20 cellular contexts compared by ENCODE assay signal in genomic region chr2:24981742-24982141, GRCh38. TPM values are rescaled to one million over a fixed set of nuclear protein-coding genes. Genes with fewer than 3 reads are reported as not detected.
DNase-seq lines count a peak whose midpoint lies in the region; ATAC-seq, FAIRE-seq and TF ChIP-seq lines count a peak whose summit lies in the region.
"Had no signal": no experiment of that assay in that cellular context is flagged by ENCODE, and none has a peak within 500 bp of the region (broad histone marks: within the 10 kb centered on the region; RNA-seq: fewer than 3 reads in every experiment).

No MANE protein-coding gene starts in this region.

- in situ Hi-C loops in GM23248 (cut with MboI) (no loop called here), HepG2 (cut with HindIII; ENCODE audit: extremely low pct_ligation_motif_present, low pct_unique_long_range_greater_than_20kb) (no loop called here)

- no peaks in the 10 kb centered on the region for H3K36me3 ChIP-seq in GM23248 (ENCODE audit: low read depth)
- no peaks in the 10 kb centered on the region for H3K36me3 ChIP-seq in astrocyte (ENCODE audit: insufficient read depth, low read length)
- no peaks in the 10 kb centered on the region for H3K36me3 ChIP-seq in HepG2 (replicated peaks in 1 of 2; ENCODE audit: control insufficient read depth in 1 of 2, insufficient read depth in 2 of 2, low read length in 2 of 2)
- H3K36me3 ChIP-seq: HAP-1 had no signal

- H3K4me3 ChIP-seq in AG10803 (ENCODE audit: low read length) (no peak overlapping the region), GM23248 (no peak overlapping the region), astrocyte (ENCODE audit: insufficient read depth, low read depth, low read length) (no peak overlapping the region), fibroblast of the aortic adventitia (ENCODE audit: low read depth, low read length) (no peak overlapping the region), HepG2 (replicated peaks in 1 of 3; ENCODE audit: insufficient read depth in 1 of 3, low read depth in 2 of 3, low read length in 3 of 3) (no peak overlapping the region)
- H3K4me3 ChIP-seq: HAP-1 had no signal

- no peak for ATAC-seq in HepG2
- ATAC-seq in GM18867 (IDR thresholded peaks at IDR 0.05; ENCODE audit: unreplicated experiment) = no peak
- ATAC-seq: CD8-positive, alpha-beta T cell had no signal

- no peaks in the 10 kb centered on the region for H3K79me2 ChIP-seq in GM23248 (ENCODE audit: insufficient read depth)
- H3K79me2 ChIP-seq in astrocyte (ENCODE audit: insufficient read depth, low read length) = no peaks in the 10 kb centered on the region
- no peaks in the 10 kb centered on the region for H3K79me2 ChIP-seq in HepG2 (ENCODE audit: insufficient read depth, low read length)

- CTCF ChIA-PET in HepG2 (lab: Yijun Ruan, JAX; ENCODE audit: low intra/inter-chr PET ratio, low total read pairs) = no interaction called here

- H3K27ac ChIP-seq in GM23248 = no peak overlapping the region
- no peak overlapping the region for H3K27ac ChIP-seq in astrocyte (ENCODE audit: low read depth, low read length)
- no peak overlapping the region for H3K27ac ChIP-seq in HepG2 (ENCODE audit: extremely low read length, insufficient read depth, low read length)
- H3K27ac ChIP-seq: HL-60 had no signal

- H2AFZ ChIP-seq in GM23248 = no peak overlapping the region
- no peak overlapping the region for H2AFZ ChIP-seq in astrocyte (ENCODE audit: low read depth, low read length)
- H2AFZ ChIP-seq in HepG2 (ENCODE audit: low read length) = no peak overlapping the region

- H4K20me1 ChIP-seq in GM23248 (ENCODE audit: insufficient read depth) (no peaks in the 10 kb centered on the region), astrocyte (ENCODE audit: insufficient read depth, low read length) (no peaks in the 10 kb centered on the region), HepG2 (ENCODE audit: insufficient read depth, low read length) (no peaks in the 10 kb centered on the region)

- H3K9ac ChIP-seq in GM23248 (no peak overlapping the region), astrocyte (ENCODE audit: low read length) (no peak overlapping the region), HepG2 (ENCODE audit: insufficient read depth, low read depth, low read length) (no peak overlapping the region)

- H3K4me1 ChIP-seq in GM23248 (ENCODE audit: insufficient read depth) (peaks cover 8% of the 10 kb centered on the region), astrocyte (ENCODE audit: insufficient read depth, low read length) (no peaks in the 10 kb centered on the region), HepG2 (ENCODE audit: insufficient read depth, low read length) (peaks cover 38% of the 10 kb centered on the region)
- H3K4me1 ChIP-seq: HAP-1 had no signal

- TF ChIP-seq EP300 in HepG2 (IDR thresholded peaks at IDR 0.05; ENCODE audit: low read depth in 2 of 2, low read length in 2 of 2) (no peak), HepG2 (CRISPR knock-in tag; IDR thresholded peaks at IDR 0.05; ENCODE audit: borderline replicate concordance) (no peak)

- H3K27me3 Mint-ChIP-seq in astrocyte (ENCODE audit: low read depth, unreplicated experiment) = peaks cover 1% of the 10 kb centered on the region

- no peak for TF ChIP-seq RAD21 in HepG2 (CRISPR knock-in tag; IDR thresholded peaks at IDR 0.05)

- intact Hi-C loops in HepG2 (cut with micrococcal nuclease; ENCODE audit: unreplicated experiment) = loop anchor here (2.0 kb wide), 1 partner anchor 61 kb away; the partner anchor contains the start of gene EFR3B

- no peaks in the 10 kb centered on the region for H3K9me2 ChIP-seq in GM23248 (ENCODE audit: insufficient read depth)

- POLR2A ChIA-PET in HepG2 (lab: Yijun Ruan, JAX) = interaction anchor here (0.7 kb wide), 1 partner anchor 13 kb away, joined by 5 read pairs; no protein-coding TSS in a partner anchor

- FAIRE-seq in astrocyte (lab: Jason Lieb, UNC) (no peak), HepG2 (lab: Jason Lieb, UNC) (no peak), H54 (lab: Jason Lieb, UNC) (no peak)
- FAIRE-seq: D721Med had no signal

- H3F3A ChIP-seq in GM23248 (ENCODE audit: insufficient read depth) = 0 out of 2 replicates have a peak, but pooled peaks cover 4% of the 10 kb centered on the region

- no peaks in the 10 kb centered on the region for H3K9me3 ChIP-seq in GM23248 (ENCODE audit: low read depth)
- no peaks in the 10 kb centered on the region for H3K9me3 ChIP-seq in astrocyte (ENCODE audit: insufficient read depth, low read depth, low read length)
- H3K9me3 ChIP-seq in HepG2 (ENCODE audit: low read length) = no peaks in the 10 kb centered on the region
- H3K9me3 ChIP-seq: HAP-1 had no signal

- peaks cover 1% of the 10 kb centered on the region for H3K9me3 Mint-ChIP-seq in astrocyte (ENCODE audit: unreplicated experiment)
- H3K9me3 Mint-ChIP-seq: CD14-positive monocyte; CD8-positive, alpha-beta T cell had no signal

- 7 to 10% methylated on average over 2 of the region's 2 CpGs for WGBS in GM23248 (ENCODE audit: low coverage in 1 of 2, low lambda C conversion rate in 2 of 2, missing lambda C conversion rate in 2 of 2), 2 experiments
- 7% methylated on average over 2 of the region's 2 CpGs for WGBS in HepG2 (ENCODE audit: low lambda C conversion rate)

- no peak overlapping the region for H3K27ac Mint-ChIP-seq in astrocyte (ENCODE audit: unreplicated experiment)
- H3K27ac Mint-ChIP-seq: CD14-positive monocyte; CD8-positive, alpha-beta T cell had no signal

- peak overlapping the region; percentile 9 for H3K4me2 ChIP-seq in GM23248 (ENCODE audit: unreplicated experiment)
- no peak overlapping the region for H3K4me2 ChIP-seq in astrocyte (ENCODE audit: low read length)
- H3K4me2 ChIP-seq in HepG2 (ENCODE audit: low read depth, low read length) = no peak overlapping the region

- no peaks in the 10 kb centered on the region for H3K36me3 Mint-ChIP-seq in astrocyte (ENCODE audit: low read depth, unreplicated experiment)
- H3K36me3 Mint-ChIP-seq: CD14-positive monocyte had no signal

- DNase-seq in AG10803 (ENCODE audit: low read depth) (peak; percentile 55), GM23248 (peak; percentile 48), astrocyte (ENCODE audit: low read depth) (no peak), fibroblast of the aortic adventitia (ENCODE audit: low read depth) (peak; percentile 33), HepG2 (ENCODE audit: low spot score) (no peak), SHP77 treated with DMSO at 0.1 percent for 48 hours (lab: John Stamatoyannopoulos, UW) (no peak), H54 (ENCODE audit: insufficient read length, low spot score) (no peak)
- DNase-seq: 8988T; CD8-positive, alpha-beta T cell; COR-L47; DMS153; DMS79 treated with DMSO at 0.1 percent for 48 hours; GF-D8; GOT3; KBM-7 had no signal

- H3K27me3 ChIP-seq in GM23248 (replicated peaks; ENCODE audit: insufficient read depth) (no peaks in the 10 kb centered on the region), astrocyte (ENCODE audit: insufficient read depth, low read length) (no peaks in the 10 kb centered on the region), HepG2 (ENCODE audit: control insufficient read depth in 1 of 2, insufficient read depth in 2 of 2, low read length in 2 of 2) (peaks cover 0 to 5% of the 10 kb centered on the region in 2 experiments; a peak in 2 of 5 replicates)

- H3K4me1 Mint-ChIP-seq in astrocyte (ENCODE audit: low read depth, unreplicated experiment) = peaks cover 6% of the 10 kb centered on the region

- no TSS peak for BruUV-seq in HepG2 (replicated peaks; lab: Mats Ljungman, UMichigan)

- TF ChIP-seq POLR2A in HepG2 (IDR thresholded peaks at IDR 0.05; ENCODE audit: insufficient read depth in 1 of 2, low read depth in 2 of 2, low read length in 2 of 2) (no peak), H54 (IDR thresholded peaks at IDR 0.05; ENCODE audit: low read depth, low read length) (no peak)

- no peak for TF ChIP-seq CTCF in AG10803 (conservative IDR thresholded peaks at IDR 0.05; ENCODE audit: low read length)
- no peak for TF ChIP-seq CTCF in astrocyte (IDR thresholded peaks at IDR 0.05; ENCODE audit: insufficient read depth, low read depth, low read length)
- TF ChIP-seq CTCF in fibroblast of the aortic adventitia (IDR thresholded peaks at IDR 0.05; ENCODE audit: insufficient read depth, low read length) = no peak
- no peak for TF ChIP-seq CTCF in HepG2 (CRISPR knock-in tag; IDR thresholded peaks at IDR 0.05)

- H3K4me3 Mint-ChIP-seq in astrocyte (ENCODE audit: unreplicated experiment) = peak overlapping the region; percentile 2
- H3K4me3 Mint-ChIP-seq: CD14-positive monocyte; CD8-positive, alpha-beta T cell had no signal

TF ChIP-seq in HepG2, 621 proteins besides CTCF, POLR2A, EP300 and RAD21 (continues in another document):
- no peak for TF ChIP-seq SKI (IDR thresholded peaks at IDR 0.05; ENCODE audit: partially characterized antibody)

RNA-seq across cellular contexts. Expression of gene DNAJC27, which starts 10.0 kb away (rescaled TPM):
- 0.76 and 1.3 TPM in 2 replicates for total RNA-seq in GM23248 (2014; rRNA removed; shearing (Covaris generic))
- polyA plus RNA-seq in GM23248 (2016; fragmentation: Nextera tagmentation; extraction: Ambion mirVana) = 2.2 and 2.9 TPM in 2 replicates
- total RNA-seq in astrocyte = 3.1 and 3.5 TPM in 2 replicates
- total RNA-seq in fibroblast of the aortic adventitia (ENCODE audit: low replicate concordance) = 3.8 and 5.6 TPM in 2 replicates
- 2.3 and 3.1 TPM in 2 replicates for total RNA-seq in HepG2 (2016; rRNA removed; fragmentation: Illumina TruSeq; extraction: Trizol)
- 0.79 and 1.5 TPM in 2 replicates for total RNA-seq in HepG2 (2016; cell fraction: cytosol; rRNA removed; fragmentation: Illumina TruSeq; extraction: Trizol; ENCODE audit: low read depth)
- total RNA-seq in HepG2 (2016; cell fraction: insoluble cytoplasmic fraction; rRNA removed; fragmentation: Illumina TruSeq; extraction: Trizol) = 2.2 and 3.0 TPM in 2 replicates
- total RNA-seq in HepG2 (2016; cell fraction: membrane; rRNA removed; fragmentation: Illumina TruSeq; extraction: Trizol) = 1.4 and 1.5 TPM in 2 replicates
- 7.0 and 8.0 TPM in 2 replicates for total RNA-seq in HepG2 (2016; cell fraction: nucleus; rRNA removed; fragmentation: Illumina TruSeq; extraction: Trizol)
- 3.7 TPM in 2 replicates for polyA plus RNA-seq in HepG2 (2011; rRNA removed)
- polyA plus RNA-seq in HepG2 (2011; cell fraction: cytosol; rRNA removed) = 1.2 and 1.8 TPM in 2 replicates
- polyA plus RNA-seq in HepG2 (2011; cell fraction: nucleus; rRNA removed) = 6.6 and 7.5 TPM in 2 replicates
- 3.3 and 3.4 TPM in 2 replicates for polyA plus RNA-seq in HepG2 (2012)
- 0.52 and 1.00 TPM in 2 replicates for polyA plus RNA-seq in HepG2 (2016; cell fraction: cytosol; fragmentation: Illumina TruSeq; extraction: Trizol; ENCODE audit: low read depth)
- 1.5 and 1.7 TPM in 2 replicates for polyA plus RNA-seq in HepG2 (2016; cell fraction: insoluble cytoplasmic fraction; fragmentation: Illumina TruSeq; extraction: Trizol; ENCODE audit: low read depth)
- 1.0 TPM in 2 replicates for polyA plus RNA-seq in HepG2 (2016; cell fraction: membrane; fragmentation: Illumina TruSeq; extraction: Trizol; ENCODE audit: low read depth)
- polyA plus RNA-seq in HepG2 (2016; cell fraction: nucleus; fragmentation: Illumina TruSeq; extraction: Trizol; ENCODE audit: insufficient read depth, low read depth) = 5.5 and 6.3 TPM in 2 replicates
- polyA minus RNA-seq in HepG2 (2011; rRNA and poly(A)+ RNA removed; ENCODE audit: low replicate concordance) = 2.1 and 3.3 TPM in 2 replicates
- 1.2 and 1.5 TPM in 2 replicates for polyA minus RNA-seq in HepG2 (2011; cell fraction: cytosol; rRNA and poly(A)+ RNA removed)
- polyA minus RNA-seq in HepG2 (2011; cell fraction: nucleus; rRNA and poly(A)+ RNA removed) = 18.9 and 22.9 TPM in 2 replicates

Comparison
In these comparisons a context has a peak if more than half of its experiments do, and no peak if none do; other contexts are left out.
1. DNase-seq: peak in AG10803 (single experiment), GM23248 (single experiment) and fibroblast of the aortic adventitia (single experiment); none in astrocyte (single experiment), HepG2 (single experiment), SHP77 treated with DMSO at 0.1 percent for 48 hours (single experiment) and H54 (single experiment).